In genomic region chr6:47258724-47259347, GRCh38 we compare ENCODE assay signal across 22 cellular contexts.
"Had no signal": no experiment of that assay in that cellular context is flagged by ENCODE, and none has a peak within 500 bp of the region (broad histone marks: within the 10 kb centered on the region; RNA-seq: fewer than 3 reads in every experiment).

No MANE protein-coding gene starts in this region.

- H2AFZ ChIP-seq: hepatocyte, parathyroid adenoma had no signal

- H3K4me2 ChIP-seq: hepatocyte had no signal

- DNase-seq: activated CD4-positive, alpha-beta T cell treated with anti-CD3 and anti-CD28 coated beads, Interleukin-2, amount 50 U/mL, for 1 hour; activated CD4-positive, CD25-positive, alpha-beta regulatory T cell treated with anti-CD3 and anti-CD28 coated beads, Interleukin-2, amount 50 U/mL, for 72 hours; activated CD8-positive, alpha-beta memory T cell treated with anti-CD3 and anti-CD28 coated beads, Interleukin-2, amount 50 U/mL, for 4 hours; activated naive CD4-positive, alpha-beta T cell treated with anti-CD3 and anti-CD28 coated beads for 36 hours; activated T-cell treated with anti-CD3 and anti-CD28 coated beads, Interleukin-2, amount 50 U/mL, for 4 hours; central memory CD4-positive, alpha-beta T cell; colonic mucosa; endodermal cell; foreskin fibroblast; left cardiac atrium; mesendoderm; natural killer cell; sigmoid colon; spleen; stimulated activated naive B cell treated with anti-CD40 and anti-IgM and Interleukin-4, amounts not matched to agents 10 μg/mL and 1 μg/mL and 100 μg/mL, for 72 hours; thyroid gland; uterus had no signal

- H3K27me3 ChIP-seq: colonic mucosa, hepatocyte, neutrophil, sigmoid colon, spleen, thyroid gland, uterus had no signal

- H3K4me3 ChIP-seq: colonic mucosa, hepatocyte, sigmoid colon, spleen, thyroid gland, uterus had no signal

- H3K36me3 ChIP-seq: colonic mucosa, neutrophil, sigmoid colon, spleen, thyroid gland, uterus had no signal

- H3K79me2 ChIP-seq: parathyroid adenoma had no signal

- H3K27ac ChIP-seq: colonic mucosa, epithelial cell of prostate, hepatocyte, neutrophil, parathyroid adenoma, sigmoid colon, spleen, thyroid gland, uterus, VCaP had no signal

- H3K9me3 ChIP-seq: colonic mucosa, neutrophil, sigmoid colon, spleen, thyroid gland, uterus had no signal

- H3K9ac ChIP-seq: parathyroid adenoma had no signal

- H3K4me1 ChIP-seq: colonic mucosa, parathyroid adenoma, spleen, thyroid gland, uterus had no signal

- ATAC-seq: activated T-cell treated with anti-CD3 and anti-CD28 coated beads, Interleukin-2, amount 50 U/mL, for 4 hours; left cardiac atrium; natural killer cell; stimulated activated naive B cell treated with anti-CD40 and anti-IgM and Interleukin-4, amounts not matched to agents 10 μg/mL and 1 μg/mL and 100 μg/mL, for 72 hours had no signal
